Comparison of ENCODE assay signal across 8 cellular contexts in the genomic region with DNA sequence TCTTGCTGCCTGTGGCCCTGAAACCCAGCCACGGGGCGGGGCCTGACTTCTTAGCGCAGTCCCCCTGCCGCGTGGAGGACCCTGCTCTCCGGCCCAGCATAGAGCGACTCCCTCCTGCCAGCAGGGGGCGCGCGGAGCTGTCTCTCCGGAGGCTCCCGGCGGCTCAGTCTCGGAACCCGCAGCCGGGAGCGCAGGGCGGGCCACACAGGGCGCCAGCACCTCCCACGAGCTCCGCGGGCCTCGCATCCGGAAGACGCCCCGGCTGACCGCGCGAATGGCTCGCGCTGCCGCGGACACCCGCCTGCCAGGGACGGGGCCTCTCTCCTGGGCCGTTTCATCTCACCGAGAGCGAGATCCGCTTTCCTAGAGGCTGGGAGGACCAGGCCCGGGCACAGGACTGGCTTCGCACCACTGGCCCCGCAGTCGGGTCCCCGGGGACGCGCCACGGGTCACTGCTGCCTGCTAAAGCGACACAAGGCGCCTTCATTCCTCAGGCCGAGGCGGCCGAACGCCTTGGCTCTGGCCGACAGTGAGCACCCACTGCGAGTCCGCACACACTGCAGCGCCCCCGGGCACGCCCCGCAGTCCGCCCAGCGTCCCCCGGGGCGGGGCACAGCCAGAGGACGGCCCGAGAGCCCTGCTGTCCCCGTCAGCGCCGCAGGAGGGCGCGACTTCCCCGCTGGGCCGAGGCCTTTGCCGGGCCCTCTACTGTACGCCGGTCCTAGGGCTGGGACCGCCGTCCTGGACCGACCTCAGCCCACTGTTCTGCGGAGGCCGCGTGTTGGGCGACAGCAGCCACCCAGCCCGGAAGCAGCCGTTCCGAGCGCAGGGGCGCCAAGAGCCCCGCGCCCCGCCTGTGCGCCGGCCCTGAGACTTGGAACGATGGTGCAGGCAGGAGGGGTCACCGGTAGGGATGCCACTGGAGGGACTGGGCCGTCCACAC. TPM values are rescaled to one million over a fixed set of nuclear protein-coding genes. Genes with fewer than 3 reads are reported as not detected.
DNase-seq lines count a peak whose midpoint lies in the region; ATAC-seq and TF ChIP-seq lines count a peak whose summit lies in the region.

No MANE protein-coding gene starts in this region.

- peak overlapping the region; percentile 94 for H3K27ac ChIP-seq in layer of hippocampus (ENCODE audit: low read depth, low read length)

- H3K27me3 ChIP-seq in layer of hippocampus (ENCODE audit: control insufficient read depth, insufficient read depth, low read length), result no peaks in the 10 kb centered on the region

- TF ChIP-seq CTCF in AG10803 (conservative IDR thresholded peaks at IDR 0.05; ENCODE audit: low read length), result peak; percentile 70

- DNase-seq in AG10803 (ENCODE audit: low read depth) (peak; percentile 83), NCI-H2227 treated with DMSO at 0.1 percent for 48 hours (lab: John Stamatoyannopoulos, UW) (peak; percentile 90), cerebellum (ENCODE audit: low spot score) (peak; percentile 83)
- peak; percentile 88 to 92 for DNase-seq in stimulated activated CD4-positive, alpha-beta T cell treated with anti-CD3 and anti-CD28 coated beads, Interleukin-1b, Interleukin-23, amount 100 ng/mL, for 1 hour (ENCODE audit: low read depth in 2 of 2)

- H3K4me3 ChIP-seq in AG10803 (ENCODE audit: low read length), result peak overlapping the region; percentile 79

- ATAC-seq in GM18870 (IDR thresholded peaks at IDR 0.05; ENCODE audit: unreplicated experiment) (peak; percentile 77), HG03103 (IDR thresholded peaks at IDR 0.05; ENCODE audit: low read depth, unreplicated experiment) (peak; percentile 90)
- ATAC-seq in activated CD4-positive, CD25-positive, alpha-beta regulatory T cell treated with anti-CD3 and anti-CD28 coated beads, Interleukin-2, amount 50 U/mL, for 24 hours, result peak; percentile 91 to 95

RNA-seq across cellular contexts. Expression of gene ARHGEF4, which starts 39.0 kb away (rescaled TPM):
- total RNA-seq in cerebellum, result 35.3 TPM

RNA-seq across cellular contexts. Expression of gene AMER3, which starts 42.4 kb away (rescaled TPM):
- 25.7 TPM for total RNA-seq in cerebellum

Comparison
In these comparisons a context has a peak if more than half of its experiments do, and no peak if none do; other contexts are left out.
1. Peak in every context shown above with its lines: DNase-seq, ATAC-seq, H3K4me3 ChIP-seq and H3K27ac ChIP-seq.